29 cellular contexts compared by ENCODE assay signal in genomic region chr17:35934760-35935159, GRCh38. TPM values are rescaled to one million over a fixed set of nuclear protein-coding genes. Genes with fewer than 3 reads are reported as not detected.
"Had no signal": no experiment of that assay in that cellular context is flagged by ENCODE, and none has a peak within 500 bp of the region (broad histone marks: within the 10 kb centered on the region; RNA-seq: fewer than 3 reads in every experiment).

No MANE protein-coding gene starts in this region.

- H3K9me3 ChIP-seq: psoas muscle, right lobe of liver, SK-N-SH, vagina had no signal

- H3K36me3 ChIP-seq: brain microvascular endothelial cell, right lobe of liver, vagina had no signal

- H3K4me3 ChIP-seq: coronary artery, hepatocyte, psoas muscle, right lobe of liver, vagina had no signal

- H3K9ac ChIP-seq: SK-N-SH had no signal

- H3K79me2 ChIP-seq: hepatocyte had no signal

- DNase-seq: activated CD4-positive, alpha-beta T cell treated with anti-CD3 and anti-CD28 coated beads, Interleukin-2, amount 50 U/mL, for 1 hour; activated CD4-positive, CD25-positive, alpha-beta regulatory T cell treated with anti-CD3 and anti-CD28 coated beads, Interleukin-2, amount 50 U/mL, for 72 hours; activated gamma-delta T cell treated with Interleukin-2 at 50 U/mL for 16 hours; activated naive CD8-positive, alpha-beta T cell treated with anti-CD3 and anti-CD28 coated beads, Interleukin-2, amount 10 ng/mL, durations not matched to agents 7 days and 5 days; activated T-cell treated with anti-CD3 and anti-CD28 coated beads for 4 hours; anterior cingulate cortex; brain microvascular endothelial cell; islet precursor cell; midbrain; psoas muscle; right lobe of liver; SK-N-SH; small intestine; stimulated activated CD4-positive, alpha-beta T cell treated with anti-CD3 and anti-CD28 coated beads, Interleukin-15, amount 100 ng/mL, for 24 hours; stimulated activated CD4-positive, alpha-beta T cell treated with anti-CD3 and anti-CD28 coated beads, Interleukin-4, amount 100 ng/mL, for 1 hour; stimulated activated naive CD8-positive, alpha-beta T cell treated with anti-CD3 and anti-CD28 coated beads, Interleukin-15, amount 100 ng/mL, for 72 hours; T-cell; trophoblast cell had no signal

- FAIRE-seq: small intestine had no signal

- H3K27ac ChIP-seq: brain microvascular endothelial cell, coronary artery, hepatocyte, psoas muscle, right lobe of liver, vagina had no signal

- H2AFZ ChIP-seq: hepatocyte had no signal

- H3K4me2 ChIP-seq: hepatocyte, SK-N-SH had no signal

- H3K27me3 ChIP-seq: brain microvascular endothelial cell, hepatocyte, right lobe of liver, vagina had no signal

- ATAC-seq: psoas muscle; right lobe of liver; stimulated activated naive CD8-positive, alpha-beta T cell treated with anti-CD3 and anti-CD28 coated beads, Interleukin-15, amount 100 ng/mL, for 72 hours; T-cell had no signal

RNA-seq across cellular contexts. Expression of gene RDM1, which starts 4.2 kb away (rescaled TPM):
- total RNA-seq: lung microvascular endothelial cell, myocyte, psoas muscle, right lobe of liver had no signal
- polyA plus RNA-seq: hepatocyte, neural cell, psoas muscle had no signal

RNA-seq across cellular contexts. Expression of gene LYZL6, which starts 8.8 kb away (rescaled TPM):
- total RNA-seq: activated naive CD8-positive, alpha-beta T cell treated with anti-CD3 and anti-CD28 coated beads, Interleukin-2, amount 10 ng/mL, durations not matched to agents 7 days and 5 days; activated T-helper 1 cell treated with anti-CD3 and anti-CD28 coated beads, Interleukin-12 subunit alpha, Interleukin-12 subunit beta, Interleukin-2, Interleukin-4 antibody, amounts not matched to agents 30 ng/mL and 10 ng/mL and 1 ng/mL, durations not matched to agents 14 hours and 24 hours and 36 hours; glomerular endothelial cell; hepatocyte; lung microvascular endothelial cell; myocyte; osteocyte; psoas muscle; right lobe of liver; T-cell; temporal lobe; vagina had no signal
- polyA plus RNA-seq: esophagus, hepatocyte, neural cell, psoas muscle, SK-N-SH, small intestine had no signal

RNA-seq across cellular contexts. Expression of gene CCL16, which starts 46.5 kb away (rescaled TPM):
- total RNA-seq: activated naive CD8-positive, alpha-beta T cell treated with anti-CD3 and anti-CD28 coated beads, Interleukin-2, amount 10 ng/mL, durations not matched to agents 7 days and 5 days; activated T-helper 1 cell treated with anti-CD3 and anti-CD28 coated beads, Interleukin-12 subunit alpha, Interleukin-12 subunit beta, Interleukin-2, Interleukin-4 antibody, amounts not matched to agents 30 ng/mL and 10 ng/mL and 1 ng/mL, durations not matched to agents 14 hours and 24 hours and 36 hours; glomerular endothelial cell; hepatocyte; lung microvascular endothelial cell; myocyte; osteocyte; psoas muscle; T-cell; temporal lobe; vagina had no signal
- polyA plus RNA-seq: hepatocyte, neural cell, SK-N-SH had no signal

RNA-seq across cellular contexts. Expression of gene CCL14, which starts 51.8 kb away (rescaled TPM):
- total RNA-seq: activated naive CD8-positive, alpha-beta T cell treated with anti-CD3 and anti-CD28 coated beads, Interleukin-2, amount 10 ng/mL, durations not matched to agents 7 days and 5 days; activated T-helper 1 cell treated with anti-CD3 and anti-CD28 coated beads, Interleukin-12 subunit alpha, Interleukin-12 subunit beta, Interleukin-2, Interleukin-4 antibody, amounts not matched to agents 30 ng/mL and 10 ng/mL and 1 ng/mL, durations not matched to agents 14 hours and 24 hours and 36 hours; myocyte; osteocyte; T-cell; temporal lobe had no signal
- polyA plus RNA-seq: neural cell, SK-N-SH had no signal

RNA-seq across cellular contexts. Expression of gene CCL5, which starts 54.6 kb away (rescaled TPM):
- total RNA-seq: osteocyte, temporal lobe had no signal
- polyA plus RNA-seq: neural cell had no signal
